Comparison of ENCODE assay signal across 19 cellular contexts in genomic region chr13:110265341-110265681, GRCh38. TPM values are rescaled to one million over a fixed set of nuclear protein-coding genes. Genes with fewer than 3 reads are reported as not detected.
DNase-seq lines count a peak whose midpoint lies in the region; ATAC-seq and TF ChIP-seq lines count a peak whose summit lies in the region.
"Had no signal": no experiment of that assay in that cellular context is flagged by ENCODE, and none has a peak within 500 bp of the region (broad histone marks: within the 10 kb centered on the region; RNA-seq: fewer than 3 reads in every experiment).

No MANE protein-coding gene starts in this region.

- H3K9me2 ChIP-seq in SK-N-SH, result no peaks in the 10 kb centered on the region

- peak; percentile 70 for DNase-seq in SK-N-SH
- no peak for DNase-seq in foreskin keratinocyte
- no peak for DNase-seq in neuronal stem cell (ENCODE audit: low spot score)
- no peak for DNase-seq in transverse colon
- DNase-seq in NCI-H146 (lab: John Stamatoyannopoulos, UW), result no peak
- no peak for DNase-seq in mucosa of gallbladder (ENCODE audit: low spot score)
- DNase-seq: activated CD4-positive, alpha-beta T cell treated with anti-CD3 and anti-CD28 coated beads for 36 hours; activated T-cell treated with anti-CD3 and anti-CD28 coated beads for 4 hours; effector memory CD4-positive, alpha-beta T cell; foreskin melanocyte; GF-D8; HFFc6; NCI-H1436; NCI-H446; SHP77; small intestine had no signal

- intact Hi-C loops in transverse colon (cut with DNase I; ENCODE audit: low total_unique reads), result no loop called here

- POLR2A ChIA-PET in SK-N-SH (lab: Yijun Ruan, JAX), result interaction anchor here (0.7 kb wide), 1 partner anchor 58 kb away, joined by 3 read pairs; no protein-coding TSS in a partner anchor

- H3K4me2 ChIP-seq in SK-N-SH (no peak overlapping the region), neuronal stem cell (ENCODE audit: insufficient read depth, low read length, poor library complexity, severe bottlenecking) (no peak overlapping the region)

- H3F3A ChIP-seq in SK-N-SH (replicated peaks; ENCODE audit: insufficient read depth), result peaks cover 10% of the 10 kb centered on the region

- in situ Hi-C loops in transverse colon (cut with MboI; ENCODE audit: low pct_ligation_motif_present in 1 of 4, low pct_unique_long_range_greater_than_20kb in 1 of 4, low sequenced_read_pairs in 3 of 4), result no loop called here

- no peak for TF ChIP-seq RAD21 in SK-N-SH (IDR thresholded peaks at IDR 0.05; ENCODE audit: low read length)

- H3K27me3 ChIP-seq in SK-N-SH (ENCODE audit: insufficient read depth) (no peaks in the 10 kb centered on the region), foreskin keratinocyte (no peaks in the 10 kb centered on the region), neuronal stem cell (ENCODE audit: control insufficient read depth in 3 of 3, insufficient read depth in 3 of 3, low read depth in 1 of 3, low read length in 3 of 3) (no peaks in the 10 kb centered on the region), transverse colon (no peaks in the 10 kb centered on the region)

- no peak overlapping the region for H2AK5ac ChIP-seq in neuronal stem cell (ENCODE audit: low read depth, low read length)

- H2BK120ac ChIP-seq in neuronal stem cell (ENCODE audit: low read depth, low read length), result no peak overlapping the region

- ATAC-seq in foreskin keratinocyte, result peak; percentile 5
- ATAC-seq in GM21367 (IDR thresholded peaks at IDR 0.05; ENCODE audit: unreplicated experiment), result no peak
- ATAC-seq: activated CD4-positive, alpha-beta T cell treated with anti-CD3 and anti-CD28 coated beads for 36 hours; activated naive CD4-positive, alpha-beta T cell treated with anti-CD3 and anti-CD28 coated beads, Interleukin-2, amount 50 U/mL, for 72 hours; stimulated activated effector memory CD8-positive, alpha-beta T cell treated with anti-CD3 and anti-CD28 coated beads, Interleukin-12 subunit alpha, Interleukin-12 subunit beta, amount 100 ng/mL, for 72 hours had no signal

- no peak overlapping the region for H4K8ac ChIP-seq in neuronal stem cell (ENCODE audit: low read depth, low read length)

- H3K9ac ChIP-seq in SK-N-SH, result no peak overlapping the region
- H3K9ac ChIP-seq in neuronal stem cell (ENCODE audit: low read depth, low read length, poor library complexity), result peak overlapping the region; percentile 24

- H3K4me3 ChIP-seq in SK-N-SH (ENCODE audit: low read depth in 2 of 2, low read length in 1 of 2) (no peak overlapping the region), neuronal stem cell (ENCODE audit: low read length in 2 of 2) (no peak overlapping the region), transverse colon (no peak overlapping the region)

- H3K36me3 ChIP-seq in SK-N-SH (replicated peaks in 1 of 2; ENCODE audit: control insufficient read depth in 1 of 2, insufficient read depth in 2 of 2, low read length in 1 of 2), result peaks cover 0 to 11% of the 10 kb centered on the region in 2 experiments
- H3K36me3 ChIP-seq in neuronal stem cell (replicated peaks in 1 of 2; ENCODE audit: control insufficient read depth in 2 of 2, insufficient read depth in 2 of 2, low read length in 2 of 2), result peaks cover 1 to 5% of the 10 kb centered on the region in 2 donors
- H3K36me3 ChIP-seq in transverse colon, result no peaks in the 10 kb centered on the region

- H2BK12ac ChIP-seq in neuronal stem cell (ENCODE audit: low read length), result no peak overlapping the region

- H2AFZ ChIP-seq in SK-N-SH (ENCODE audit: low read depth), result no peak overlapping the region
- no peak overlapping the region for H2AFZ ChIP-seq in neuronal stem cell (ENCODE audit: low read length)

- H2BK15ac ChIP-seq in neuronal stem cell (ENCODE audit: low read length), result no peak overlapping the region

- peaks cover 4% of the 10 kb centered on the region for H3K79me1 ChIP-seq in neuronal stem cell (ENCODE audit: low read depth, low read length)

- WGBS in SK-N-SH (ENCODE audit: low lambda C conversion rate), result 79% methylated on average over 3 of the region's 6 CpGs
- whole genome bisulfite sequencing in neuronal stem cell (ENCODE audit: extremely low coverage in 2 of 2, insufficient read length in 2 of 2, insufficient replicate concordance in 1 of 2), 2 donors, result no CpG with 5 or more reads among the region's 6 CpGs
- 84% methylated on average over 6 of the region's 6 CpGs; no CpG with 5 or more reads in 1 of the 2 donors for WGBS in transverse colon (ENCODE audit: low coverage in 1 of 2), 2 donors

- peak overlapping the region in 1 of 2 experiments; percentile 84; a peak in 2 of 4 replicates for H3K27ac ChIP-seq in SK-N-SH (ENCODE audit: low read depth in 2 of 2, low read length in 1 of 2)
- H3K27ac ChIP-seq in foreskin keratinocyte, result no peak overlapping the region
- H3K27ac ChIP-seq in neuronal stem cell (replicated peaks; ENCODE audit: low read length), result peak overlapping the region; percentile 2
- H3K27ac ChIP-seq in transverse colon, result peak overlapping the region; percentile 57 to 70 (median 66)

- no peak overlapping the region for H3K14ac ChIP-seq in neuronal stem cell (ENCODE audit: low read length)

- peak overlapping the region; percentile 81 for H3K18ac ChIP-seq in neuronal stem cell (ENCODE audit: low read length)

- no peak overlapping the region for H3K4ac ChIP-seq in neuronal stem cell (ENCODE audit: low read length)

- no peak overlapping the region for H3K23ac ChIP-seq in neuronal stem cell (ENCODE audit: low read depth, low read length, poor library complexity)

- TF ChIP-seq CTCF in SK-N-SH (IDR thresholded peaks at IDR 0.05) (no peak), foreskin keratinocyte (conservative IDR thresholded peaks at IDR 0.05) (no peak), transverse colon (IDR thresholded peaks at IDR 0.05) (no peak)

- CTCF ChIA-PET in SK-N-SH (lab: Yijun Ruan, JAX), result interaction anchor here (0.8 to 1.4 kb wide), 4 partner anchors 16 to 40 kb away, joined by 3 read pairs; no protein-coding TSS in a partner anchor

- no peak for TF ChIP-seq POLR2A in transverse colon (IDR thresholded peaks at IDR 0.05)

- H3K4me1 ChIP-seq in SK-N-SH (ENCODE audit: control insufficient read depth in 1 of 2, insufficient read depth in 2 of 2, low read depth in 1 of 2, low read length in 1 of 2), result peaks cover 0 to 57% of the 10 kb centered on the region in 2 experiments; a peak in 3 of 4 replicates
- peaks cover 38% of the 10 kb centered on the region for H3K4me1 ChIP-seq in foreskin keratinocyte
- H3K4me1 ChIP-seq in neuronal stem cell (ENCODE audit: control insufficient read depth in 2 of 2, insufficient read depth in 1 of 2, low read depth in 1 of 2, low read length in 2 of 2), result peaks cover 37 to 51% of the 10 kb centered on the region in 2 donors
- H3K4me1 ChIP-seq in transverse colon, result peaks cover 14 to 38% (median 29%) of the 10 kb centered on the region in 4 donors

- H3K9me3 ChIP-seq in SK-N-SH (no peaks in the 10 kb centered on the region), neuronal stem cell (replicated peaks in 1 of 2; ENCODE audit: control insufficient read depth in 2 of 2, insufficient read depth in 1 of 2, low read depth in 1 of 2, low read length in 2 of 2) (peaks cover 0 to under 1% of the 10 kb centered on the region in 2 donors), transverse colon (no peaks in the 10 kb centered on the region)

- no peak overlapping the region for H4K91ac ChIP-seq in neuronal stem cell (ENCODE audit: low read depth, low read length, poor library complexity)

- H2BK5ac ChIP-seq in neuronal stem cell (ENCODE audit: low read length), result no peak overlapping the region

- TF ChIP-seq EP300 in SK-N-SH (IDR thresholded peaks at IDR 0.05; ENCODE audit: borderline replicate concordance in 1 of 2, low read depth in 1 of 2, low read length in 1 of 2), result no peak
- TF ChIP-seq EP300 in transverse colon (IDR thresholded peaks at IDR 0.05; ENCODE audit: low read depth), result no peak

- peaks cover 25% of the 10 kb centered on the region; the same call in 1 of the 2 replicates for H4K20me1 ChIP-seq in SK-N-SH (ENCODE audit: insufficient read depth)

- peaks cover 96% of the 10 kb centered on the region for H3K79me2 ChIP-seq in SK-N-SH (ENCODE audit: insufficient read depth)

TF ChIP-seq in SK-N-SH, 30 proteins besides CTCF, POLR2A, EP300 and RAD21:
- no peak for TF ChIP-seq FOXM1 (IDR thresholded peaks at IDR 0.05; ENCODE audit: low read depth)
- peak; percentile 81 for TF ChIP-seq MXI1 (IDR thresholded peaks at IDR 0.05; ENCODE audit: low read depth, low read length)

RNA-seq across cellular contexts. Expression of gene COL4A1, which starts 41.6 kb away (rescaled TPM):
- polyA plus RNA-seq in SK-N-SH (2012; rRNA removed), result 28.2 and 30.3 TPM in 2 replicates
- polyA plus RNA-seq in SK-N-SH (2012; cell fraction: cytosol; rRNA removed), result 28.1 and 32.5 TPM in 2 replicates
- 48.2 and 61.1 TPM in 2 replicates for polyA plus RNA-seq in SK-N-SH (2012; cell fraction: nucleus; rRNA removed)
- 46.0 and 80.9 TPM in 2 replicates for total RNA-seq in foreskin keratinocyte
- polyA plus RNA-seq in foreskin keratinocyte, result 23.6 and 36.1 TPM in 2 replicates
- 42.8 TPM for polyA plus RNA-seq in neuronal stem cell (2013, experiment 1 of 2)
- 45.1 TPM for polyA plus RNA-seq in neuronal stem cell (2013, experiment 2 of 2)
- 100 to 1,000 TPM in 2 of 4 donors, 10 to 100 TPM in 2; 46.4 to 180 (median 99.2) TPM for total RNA-seq in transverse colon
- total RNA-seq in mucosa of gallbladder, result 347 TPM

RNA-seq across cellular contexts. Expression of gene COL4A2, which starts 41.8 kb away (rescaled TPM):
- polyA plus RNA-seq in SK-N-SH (2012; rRNA removed) (61.1 and 137 TPM in 2 replicates), foreskin keratinocyte (93.6 and 135 TPM in 2 replicates)
- 42.5 and 60.6 TPM in 2 replicates for polyA plus RNA-seq in SK-N-SH (2012; cell fraction: cytosol; rRNA removed)
- 103 and 166 TPM in 2 replicates for polyA plus RNA-seq in SK-N-SH (2012; cell fraction: nucleus; rRNA removed)
- total RNA-seq in foreskin keratinocyte (126 and 178 TPM in 2 replicates), transverse colon (100 to 1,000 TPM in 2 of 4 donors, 10 to 100 TPM in 2; 75.1 to 322 (median 115) TPM), mucosa of gallbladder (332 TPM)
- polyA plus RNA-seq in neuronal stem cell (2013, experiment 1 of 2), result 117 TPM
- polyA plus RNA-seq in neuronal stem cell (2013, experiment 2 of 2), result 118 TPM
- total RNA-seq: activated CD4-positive, alpha-beta T cell treated with anti-CD3 and anti-CD28 coated beads for 36 hours had no signal
